ENCODE assay signal across 7 cellular contexts in genomic region chrX:78979789-78980464, GRCh38.
A peak's percentile ranks its signal among the peaks of the same experiment; 100 is the strongest.
DNase-seq lines count a peak whose midpoint lies in the region; ATAC-seq lines count a peak whose summit lies in the region.

No MANE protein-coding gene starts in this region.

- DNase-seq in fibroblast of gingiva (ENCODE audit: low read depth): peak; percentile 8
- DNase-seq in SHP77 (lab: John Stamatoyannopoulos, UW): no peak
- no peak for DNase-seq in HK-2 (ENCODE audit: unreplicated experiment)
- DNase-seq in COLO668 (lab: John Stamatoyannopoulos, UW; ENCODE audit: unreplicated experiment): no peak

- ATAC-seq in GM18873 (IDR thresholded peaks at IDR 0.05; ENCODE audit: low FRiP score, unreplicated experiment): peak; percentile 99
- ATAC-seq in GM21717 (IDR thresholded peaks at IDR 0.05; ENCODE audit: unreplicated experiment): peak; percentile 99
- peak; percentile 94 for ATAC-seq in HG03565 (IDR thresholded peaks at IDR 0.05; ENCODE audit: unreplicated experiment)
